In the genomic region with DNA sequence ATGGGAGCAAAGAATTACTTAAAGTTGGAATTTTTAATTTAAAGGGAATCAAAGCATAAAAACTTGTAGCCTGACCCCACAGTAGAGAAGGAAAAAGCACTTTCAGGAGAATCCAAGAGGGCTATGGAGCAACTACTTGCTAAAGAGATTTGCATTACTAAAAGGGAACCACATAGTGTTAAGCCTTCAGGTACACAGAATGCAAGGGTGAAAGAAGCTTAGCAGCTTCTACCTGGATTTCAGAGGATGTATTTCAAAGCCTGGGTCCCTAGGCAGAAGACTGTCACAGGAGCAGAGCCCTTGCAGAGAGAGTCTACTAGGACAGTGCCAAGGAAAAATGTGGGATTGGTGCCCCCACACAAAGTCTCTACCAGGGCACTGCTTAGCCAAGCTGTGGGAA, we compare ENCODE assay signal across 9 cellular contexts.
"Had no signal": no experiment of that assay in that cellular context is flagged by ENCODE, and none has a peak within 500 bp of the region (broad histone marks: within the 10 kb centered on the region; RNA-seq: fewer than 3 reads in every experiment).

No MANE protein-coding gene starts in this region.

- H3K4me3 Mint-ChIP-seq: HFFc6 had no signal

- H2AFZ ChIP-seq: GM23248 had no signal

- H3K27ac Mint-ChIP-seq: HFFc6 had no signal

- H3K9me3 ChIP-seq: HAP-1 had no signal

- FAIRE-seq: HTR-8/SVneo, K562 had no signal

- DNase-seq: GM23248, H7, HFFc6, IMR-90, KG1 had no signal

- H3K27ac ChIP-seq: GM23248 had no signal

- H3K36me3 ChIP-seq: HAP-1 had no signal

- H3K9ac ChIP-seq: GM23248 had no signal

- ATAC-seq: HCT116, K562 had no signal

- H3K4me3 ChIP-seq: GM23248, HAP-1, K562 had no signal
